Comparison of ENCODE assay signal across 21 cellular contexts in the genomic region with DNA sequence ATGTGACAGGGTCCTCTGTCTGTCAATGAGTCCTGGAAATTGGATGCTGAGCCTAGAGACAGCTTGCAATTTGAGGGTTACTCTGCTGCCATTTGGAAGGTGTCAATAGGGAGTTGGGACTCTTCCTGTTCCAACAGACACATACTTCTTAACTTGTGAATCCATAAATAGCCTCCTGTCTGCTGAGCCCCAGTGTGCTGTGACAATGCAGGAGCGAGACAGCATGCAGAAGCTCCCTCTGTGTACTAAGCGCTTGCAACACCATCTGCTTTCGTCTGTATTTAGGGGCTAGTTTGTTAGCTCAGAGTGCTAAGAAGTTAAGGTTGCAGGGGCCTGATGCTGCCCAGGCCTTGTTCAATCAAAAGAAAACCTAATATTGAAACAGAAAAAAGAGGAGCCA. TPM values are rescaled to one million over a fixed set of nuclear protein-coding genes. Genes with fewer than 3 reads are reported as not detected.
"Had no signal": no experiment of that assay in that cellular context is flagged by ENCODE, and none has a peak within 500 bp of the region (broad histone marks: within the 10 kb centered on the region; RNA-seq: fewer than 3 reads in every experiment).

No MANE protein-coding gene starts in this region.

- DNase-seq: activated CD4-positive, alpha-beta T cell treated with anti-CD3 and anti-CD28 coated beads, Interleukin-2, amount 10 ng/mL, durations not matched to agents 24 days and 14 days; activated CD8-positive, alpha-beta T cell treated with anti-CD3 and anti-CD28 coated beads for 36 hours; activated naive CD4-positive, alpha-beta T cell treated with anti-CD3 and anti-CD28 coated beads, Interleukin-2, amount 10 ng/mL, durations not matched to agents 7 days and 5 days; activated naive CD8-positive, alpha-beta T cell treated with anti-CD3 and anti-CD28 coated beads, Interleukin-2, amount 50 U/mL, for 24 hours; activated T-cell treated with anti-CD3 and anti-CD28 coated beads, Interleukin-2, amount 50 U/mL, for 4 hours; brain microvascular endothelial cell; cortex of kidney; effector CD4-positive, alpha-beta T cell; immature natural killer cell; stimulated activated naive B cell treated with anti-CD40 and anti-IgM and Interleukin-4, amounts not matched to agents 10 μg/mL and 1 μg/mL and 100 μg/mL, for 72 hours; T1000; upper lobe of right lung had no signal

- H3K4me1 ChIP-seq: esophagus muscularis mucosa, gastroesophageal sphincter, parathyroid adenoma, upper lobe of right lung had no signal

- H3K36me3 ChIP-seq: brain microvascular endothelial cell, esophagus muscularis mucosa, gastroesophageal sphincter, neutrophil, upper lobe of right lung had no signal

- H3K27ac ChIP-seq: brain microvascular endothelial cell, esophagus muscularis mucosa, gastroesophageal sphincter, neutrophil, parathyroid adenoma, upper lobe of right lung had no signal

- H3K27me3 ChIP-seq: brain microvascular endothelial cell, esophagus muscularis mucosa, neutrophil, upper lobe of right lung had no signal

- H3K4me3 ChIP-seq: esophagus muscularis mucosa, gastroesophageal sphincter, upper lobe of right lung had no signal

- H3K9me3 ChIP-seq: esophagus muscularis mucosa, gastroesophageal sphincter, neutrophil, upper lobe of right lung had no signal

- ATAC-seq: activated CD8-positive, alpha-beta T cell treated with anti-CD3 and anti-CD28 coated beads for 36 hours; activated naive CD8-positive, alpha-beta T cell treated with anti-CD3 and anti-CD28 coated beads, Interleukin-2, amount 50 U/mL, for 24 hours; activated T-cell treated with anti-CD3 and anti-CD28 coated beads, Interleukin-2, amount 50 U/mL, for 4 hours; gastroesophageal sphincter; natural killer cell treated with Interleukin-12 subunit alpha and Interleukin-12 subunit beta and Interleukin-15 and Interleukin-18, amount 100 ng/mL, for 72 hours; stimulated activated naive B cell treated with anti-CD40 and anti-IgM and Interleukin-4, amounts not matched to agents 10 μg/mL and 1 μg/mL and 100 μg/mL, for 72 hours; upper lobe of right lung had no signal

RNA-seq across cellular contexts. Expression of a gene that starts 58.5 kb away (rescaled TPM):
- total RNA-seq: activated CD4-positive, alpha-beta T cell treated with anti-CD3 and anti-CD28 coated beads, Interleukin-2, amount 10 ng/mL, durations not matched to agents 24 days and 14 days; activated CD8-positive, alpha-beta T cell treated with anti-CD3 and anti-CD28 coated beads for 36 hours; activated T-cell treated with anti-CD3 and anti-CD28 coated beads, Interleukin-2, amount 50 U/mL, for 4 hours; endothelial cell of umbilical vein; lung microvascular endothelial cell; mesothelial cell of epicardium; natural killer cell treated with Interleukin-12 subunit alpha and Interleukin-12 subunit beta and Interleukin-15 and Interleukin-18, amount 100 ng/mL, for 72 hours; T-helper 1 cell treated with Interleukin-12 subunit alpha and Interleukin-12 subunit beta and Interleukin-4 antibody, amounts not matched to agents 30 ng/mL and 1 ng/mL, for 36 hours; upper lobe of right lung had no signal
